2 cellular contexts compared by ENCODE assay signal in genomic region chr15:66294932-66295235, GRCh38.
TF ChIP-seq lines count a peak whose summit lies in the region.

No MANE protein-coding gene starts in this region.

TF ChIP-seq in IMR-90, 13 proteins besides CTCF, POLR2A, EP300 and RAD21:
- TF ChIP-seq USF2 (IDR thresholded peaks at IDR 0.05; ENCODE audit: low read depth, low read length) (no peak), FOS (IDR thresholded peaks at IDR 0.05; ENCODE audit: low read depth, low read length) (no peak), MXI1 (IDR thresholded peaks at IDR 0.05; ENCODE audit: borderline replicate concordance, low read depth, low read length) (no peak), CHD1 (IDR thresholded peaks at IDR 0.05; ENCODE audit: low read depth, low read length) (no peak)

TF ChIP-seq in neural cell, 6 proteins besides CTCF, POLR2A, EP300 and RAD21:
- TF ChIP-seq POLR2AphosphoS5 (IDR thresholded peaks at IDR 0.05) (no peak), TAF1 (IDR thresholded peaks at IDR 0.05; ENCODE audit: low read depth) (no peak), REST (IDR thresholded peaks at IDR 0.05; ENCODE audit: borderline replicate concordance) (no peak), MXI1 (conservative IDR thresholded peaks at IDR 0.05; ENCODE audit: poor library complexity, severe bottlenecking) (no peak), EZH2 (IDR thresholded peaks at IDR 0.05; ENCODE audit: borderline replicate concordance, insufficient read depth, low read length, poor library complexity, severe bottlenecking) (no peak), SMC3 (conservative IDR thresholded peaks at IDR 0.05; ENCODE audit: poor library complexity) (no peak)
